8 cellular contexts compared by ENCODE assay signal in genomic region chr20:13995841-13996240, GRCh38. TPM values are rescaled to one million over a fixed set of nuclear protein-coding genes. Genes with fewer than 3 reads are reported as not detected.
DNase-seq lines count a peak whose midpoint lies in the region; ATAC-seq, FAIRE-seq and TF ChIP-seq lines count a peak whose summit lies in the region.

No MANE protein-coding gene starts in this region.

- FAIRE-seq in astrocyte (lab: Jason Lieb, UNC), result no peak

- CTCF ChIA-PET in Calu3 (lab: Charles Lee), result interaction anchor here (1.2 kb wide), 2 partner anchors 54 to 211 kb away, joined by 3 read pairs; partner anchors contain the start of genes ESF1 and NDUFAF5
- CTCF ChIA-PET in CD8-positive, alpha-beta T cell (lab: Charles Lee), result no interaction called here

- in situ Hi-C loops in gastrocnemius medialis (cut with MboI; ENCODE audit: low sequenced_read_pairs in 4 of 4), result no loop called here

- peak overlapping the region; percentile 92 for H3K4me2 ChIP-seq in astrocyte (ENCODE audit: low read length)

- H3K9ac ChIP-seq in astrocyte (ENCODE audit: low read length), result peak overlapping the region; percentile 2

- H3K9me3 Mint-ChIP-seq in Calu3 (ENCODE audit: low read depth, unreplicated experiment), result peaks cover 4% of the 10 kb centered on the region
- H3K9me3 Mint-ChIP-seq in astrocyte (ENCODE audit: unreplicated experiment), result peaks cover 2% of the 10 kb centered on the region
- peaks cover 24% of the 10 kb centered on the region for H3K9me3 Mint-ChIP-seq in CD8-positive, alpha-beta T cell

- H4K20me1 ChIP-seq in astrocyte (ENCODE audit: insufficient read depth, low read length), result no peaks in the 10 kb centered on the region

- no peak overlapping the region for H3K27ac Mint-ChIP-seq in Calu3 (ENCODE audit: unreplicated experiment)
- H3K27ac Mint-ChIP-seq in astrocyte (ENCODE audit: unreplicated experiment), result no peak overlapping the region
- no peak overlapping the region for H3K27ac Mint-ChIP-seq in CD8-positive, alpha-beta T cell

- peaks cover 3% of the 10 kb centered on the region for H3K27me3 ChIP-seq in astrocyte (ENCODE audit: insufficient read depth, low read length)
- no peaks in the 10 kb centered on the region for H3K27me3 ChIP-seq in gastrocnemius medialis
- no peaks in the 10 kb centered on the region for H3K27me3 ChIP-seq in CD8-positive, alpha-beta T cell (ENCODE audit: insufficient read depth, low read length)

- TF ChIP-seq POLR2A in gastrocnemius medialis (IDR thresholded peaks at IDR 0.05), result no peak

- no TSS peak for BruUV-seq in Calu3 (replicated peaks; lab: Mats Ljungman, UMichigan)

- H3K9me3 ChIP-seq in astrocyte (ENCODE audit: insufficient read depth, low read depth, low read length) (no peaks in the 10 kb centered on the region), iPS-18c (ENCODE audit: control insufficient read depth, insufficient read depth, low read length) (peaks cover 3% of the 10 kb centered on the region), gastrocnemius medialis (no peaks in the 10 kb centered on the region)
- no peaks in the 10 kb centered on the region for H3K9me3 ChIP-seq in CD8-positive, alpha-beta T cell (ENCODE audit: low read length)

- TF ChIP-seq CTCF in Calu3 (IDR thresholded peaks at IDR 0.05; ENCODE audit: unreplicated experiment) (no peak), astrocyte (IDR thresholded peaks at IDR 0.05; ENCODE audit: insufficient read depth, low read depth, low read length) (no peak), gastrocnemius medialis (IDR thresholded peaks at IDR 0.05 in 4 of 5, conservative IDR thresholded peaks at IDR 0.05 in 1 of 5) (no peak)
- TF ChIP-seq CTCF in CD8-positive, alpha-beta T cell (IDR thresholded peaks at IDR 0.05), result no peak

- peak overlapping the region; percentile 97 for H2AFZ ChIP-seq in astrocyte (ENCODE audit: low read depth, low read length)

- DNase-seq in Calu3 (peak; percentile 59), NCI-H1105 treated with DMSO at 0.1 percent for 48 hours (lab: John Stamatoyannopoulos, UW) (peak; percentile 50), astrocyte (ENCODE audit: low read depth) (no peak), gastrocnemius medialis (peak; percentile 16 to 36), T-helper 1 cell (no peak), NK-92 (lab: John Stamatoyannopoulos, UW; ENCODE audit: unreplicated experiment) (no peak)
- DNase-seq in CD8-positive, alpha-beta T cell, result no peak

- H3K27ac ChIP-seq in astrocyte (ENCODE audit: low read depth, low read length) (no peak overlapping the region), gastrocnemius medialis (peak overlapping the region; percentile 84 to 87 (median 86))
- H3K27ac ChIP-seq in CD8-positive, alpha-beta T cell (ENCODE audit: low read depth, low read length), result no peak overlapping the region

- H3K4me3 ChIP-seq in astrocyte (ENCODE audit: insufficient read depth, low read depth, low read length), result peak overlapping the region; percentile 64
- peak overlapping the region; percentile 77 for H3K4me3 ChIP-seq in iPS-18c (ENCODE audit: insufficient read depth, low read depth, low read length)
- peak overlapping the region; percentile 68 to 80 (median 76) for H3K4me3 ChIP-seq in gastrocnemius medialis
- H3K4me3 ChIP-seq in CD8-positive, alpha-beta T cell (ENCODE audit: low read depth, low read length), result no peak overlapping the region

- intact Hi-C loops in Calu3 (cut with micrococcal nuclease; ENCODE audit: unreplicated experiment), result loop anchor here (5.0 kb wide), 1 partner anchor 41 kb away; no protein-coding TSS in a partner anchor
- intact Hi-C loops in gastrocnemius medialis (cut with DNase I; ENCODE audit: low total_unique reads), result loop anchor here (1.0 to 2.0 kb wide), 2 partner anchors 59 to 175 kb away; no protein-coding TSS in a partner anchor
- intact Hi-C loops in CD8-positive, alpha-beta T cell (cut with DNase I, micrococcal nuclease), result no loop called here

- H3K36me3 Mint-ChIP-seq in Calu3 (ENCODE audit: insufficient read depth, unreplicated experiment), result peaks cover 26% of the 10 kb centered on the region
- H3K36me3 Mint-ChIP-seq in astrocyte (ENCODE audit: low read depth, unreplicated experiment), result peaks cover 2% of the 10 kb centered on the region
- H3K36me3 Mint-ChIP-seq in CD8-positive, alpha-beta T cell, result no peaks in the 10 kb centered on the region

- ATAC-seq in gastrocnemius medialis, result peak; percentile 63 to 68
- ATAC-seq in CD8-positive, alpha-beta T cell, result no peak

- H3K4me1 ChIP-seq in astrocyte (ENCODE audit: insufficient read depth, low read length), result no peaks in the 10 kb centered on the region
- no peaks in the 10 kb centered on the region for H3K4me1 ChIP-seq in gastrocnemius medialis
- H3K4me1 ChIP-seq in CD8-positive, alpha-beta T cell (ENCODE audit: insufficient read depth, low read length), result no peaks in the 10 kb centered on the region

- H3K27me3 Mint-ChIP-seq in Calu3 (ENCODE audit: unreplicated experiment) (no peaks in the 10 kb centered on the region), astrocyte (ENCODE audit: low read depth, unreplicated experiment) (no peaks in the 10 kb centered on the region)
- H3K27me3 Mint-ChIP-seq in CD8-positive, alpha-beta T cell (ENCODE audit: low read depth), result peaks cover 22% of the 10 kb centered on the region

- POLR2A ChIA-PET in CD8-positive, alpha-beta T cell (lab: Charles Lee), result no interaction called here

- H3K4me1 Mint-ChIP-seq in Calu3 (ENCODE audit: low read depth, unreplicated experiment), result peaks cover 8% of the 10 kb centered on the region
- H3K4me1 Mint-ChIP-seq in astrocyte (ENCODE audit: low read depth, unreplicated experiment), result peaks cover 2% of the 10 kb centered on the region
- peaks cover 6% of the 10 kb centered on the region for H3K4me1 Mint-ChIP-seq in CD8-positive, alpha-beta T cell (ENCODE audit: low read depth)

- no peaks in the 10 kb centered on the region for H3K36me3 ChIP-seq in astrocyte (ENCODE audit: insufficient read depth, low read length)
- H3K36me3 ChIP-seq in gastrocnemius medialis, result no peaks in the 10 kb centered on the region
- no peaks in the 10 kb centered on the region for H3K36me3 ChIP-seq in CD8-positive, alpha-beta T cell (ENCODE audit: insufficient read depth, low read length)

- H3K4me3 Mint-ChIP-seq in Calu3 (ENCODE audit: low read depth, unreplicated experiment) (peak overlapping the region; percentile 92), astrocyte (ENCODE audit: unreplicated experiment) (peak overlapping the region; percentile 97)
- H3K4me3 Mint-ChIP-seq in CD8-positive, alpha-beta T cell, result no peak overlapping the region

- H3K79me2 ChIP-seq in astrocyte (ENCODE audit: insufficient read depth, low read length), result no peaks in the 10 kb centered on the region

RNA-seq across cellular contexts. Expression of gene MACROD2, which starts 0.5 kb away (rescaled TPM):
- total RNA-seq in Calu3 (2022) (28.1 and 29.4 TPM in 2 replicates), astrocyte (2.4 and 2.8 TPM in 2 replicates), gastrocnemius medialis (10 to 100 TPM in 1 of 4 donors, 1 to 10 TPM in 3; 1.8 to 10.2 (median 3.6) TPM)
- under 1 TPM in 1 of 2 experiments, not detected in 1; 0.28 TPM for total RNA-seq in CD8-positive, alpha-beta T cell

RNA-seq across cellular contexts. Expression of gene SEL1L2, which starts 5.4 kb away (rescaled TPM):
- not detected in 2 replicates for total RNA-seq in Calu3 (2022)
- total RNA-seq in astrocyte, result not detected in 2 replicates
- under 1 TPM in 1 of 4 donors, not detected in 3; 0.71 TPM for total RNA-seq in gastrocnemius medialis
- total RNA-seq in CD8-positive, alpha-beta T cell, result not detected

Comparison
In these comparisons a context has a peak if more than half of its experiments do, and no peak if none do; other contexts are left out.
1. DNase-seq: peak in Calu3 (single experiment), NCI-H1105 treated with DMSO at 0.1 percent for 48 hours (single experiment) and gastrocnemius medialis (2 of 2); none in astrocyte (single experiment), T-helper 1 cell (0 of 5), CD8-positive, alpha-beta T cell (0 of 7) and NK-92 (single experiment).
2. H3K27ac ChIP-seq: peak in gastrocnemius medialis (4 of 4); none in astrocyte (single experiment) and CD8-positive, alpha-beta T cell (single experiment).
3. intact Hi-C loops: an anchor here in Calu3 (5.0 kb wide) and gastrocnemius medialis (1.0 to 2.0 kb wide); none called in CD8-positive, alpha-beta T cell.